ENCODE assay signal across 9 cellular contexts in the genomic region with DNA sequence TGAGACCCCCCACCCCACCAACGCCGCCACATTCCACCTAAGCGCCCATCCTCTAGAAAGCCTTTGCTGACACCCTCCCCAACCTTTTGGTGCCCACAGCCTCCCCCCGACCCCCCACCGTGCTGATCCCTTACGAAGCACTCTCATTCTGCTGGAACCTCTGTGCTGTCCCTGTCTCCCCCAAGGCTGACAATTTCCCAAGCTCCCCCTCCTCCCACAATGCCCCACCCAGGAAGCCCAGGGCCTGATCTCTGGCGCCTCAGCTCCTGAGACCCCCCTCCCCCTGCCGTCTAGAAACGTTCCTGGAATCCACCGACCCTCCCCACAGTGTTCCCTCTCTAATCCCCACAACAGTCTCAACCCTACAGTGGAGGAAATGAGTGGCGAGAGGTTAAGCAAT. TPM values are rescaled to one million over a fixed set of nuclear protein-coding genes. Genes with fewer than 3 reads are reported as not detected.
DNase-seq lines count a peak whose midpoint lies in the region; ATAC-seq and TF ChIP-seq lines count a peak whose summit lies in the region.
"Had no signal": no experiment of that assay in that cellular context is flagged by ENCODE, and none has a peak within 500 bp of the region (broad histone marks: within the 10 kb centered on the region; RNA-seq: fewer than 3 reads in every experiment).

No MANE protein-coding gene starts in this region.

- H3K27me3 Mint-ChIP-seq in T-helper 17 cell: no peaks in the 10 kb centered on the region

- H3K4me1 Mint-ChIP-seq in T-helper 17 cell: peaks cover 8% of the 10 kb centered on the region

- H3K4me1 ChIP-seq in ES-I3 (ENCODE audit: insufficient read depth, low read length): peaks cover 7% of the 10 kb centered on the region; the same call in 1 of the 2 replicates
- H3K4me1 ChIP-seq in right cardiac atrium (ENCODE audit: control insufficient read depth, insufficient read depth, low read length): no peaks in the 10 kb centered on the region
- H3K4me1 ChIP-seq in spleen: peaks cover 4 to 32% (median 20%) of the 10 kb centered on the region in 6 donors

- H3K27me3 ChIP-seq in right cardiac atrium (ENCODE audit: control insufficient read depth, insufficient read depth) (no peaks in the 10 kb centered on the region), spleen (replicated peaks in 1 of 7) (peaks cover 0 to 25% (median 0%) of the 10 kb centered on the region in 7 donors)

- no peaks in the 10 kb centered on the region for H3K36me3 Mint-ChIP-seq in T-helper 17 cell (ENCODE audit: low read depth)

- H3K4me3 ChIP-seq in right cardiac atrium (ENCODE audit: low read length) (no peak overlapping the region), spleen (peak overlapping the region in 4 of 8 donors; percentile 44 to 72 (median 52))

- no peak for DNase-seq in T-helper 17 cell
- peak in 1 of 3 donors; percentile 55 for DNase-seq in right cardiac atrium
- DNase-seq in sciatic nerve (ENCODE audit: low spot score): no peak
- no peak for DNase-seq in dedifferentiated amniotic fluid mesenchymal stem cell (ENCODE audit: extremely low spot score)
- DNase-seq in NCI-H2029 (lab: John Stamatoyannopoulos, UW): no peak
- no peak for DNase-seq in spleen
- DNase-seq: MV-4-11 had no signal

- peak overlapping the region; percentile 43 for H3K27ac Mint-ChIP-seq in T-helper 17 cell

- peak overlapping the region; percentile 28 for H3K27ac ChIP-seq in right cardiac atrium (ENCODE audit: low read length)
- peak overlapping the region in 4 of 8 donors; percentile 17 to 82 (median 62) for H3K27ac ChIP-seq in spleen

- intact Hi-C loops in right cardiac atrium (cut with DNase I): loop anchor here in 1 of 4 donors (5.0 kb wide), 1 partner anchor 47 kb away; no protein-coding TSS in a partner anchor
- intact Hi-C loops in sciatic nerve (cut with DNase I): no loop called here
- intact Hi-C loops in spleen (cut with DNase I; ENCODE audit: low total_unique reads): no loop called here

- H3K4me3 Mint-ChIP-seq in T-helper 17 cell: peak overlapping the region; percentile 80

- no peak for TF ChIP-seq POLR2A in spleen (IDR thresholded peaks at IDR 0.05)

- peak overlapping the region; percentile 83; the same call in 1 of the 2 replicates for H3K9ac ChIP-seq in ES-I3 (ENCODE audit: low read depth, low read length)

- TF ChIP-seq CTCF in spleen (IDR thresholded peaks at IDR 0.05 in 8 of 11, conservative IDR thresholded peaks at IDR 0.05 in 3 of 11): no peak

- ATAC-seq in T-helper 17 cell (no peak), right cardiac atrium (no peak), sciatic nerve (peak; percentile 13), GM18517 (IDR thresholded peaks at IDR 0.05; ENCODE audit: unreplicated experiment) (no peak)

- 34% methylated on average over 11 of the region's 11 CpGs for WGBS in right cardiac atrium
- 42 to 52% (median 48%) methylated on average over 11 of the region's 11 CpGs for WGBS in spleen, 5 donors

- H3K36me3 ChIP-seq in ES-I3 (ENCODE audit: insufficient read depth, low read length) (no peaks in the 10 kb centered on the region), spleen (no peaks in the 10 kb centered on the region)

- H3K9me3 ChIP-seq in ES-I3 (ENCODE audit: control insufficient read depth, insufficient read depth, low read length): 0 out of 2 replicates have a peak, but pooled peaks cover 6% of the 10 kb centered on the region
- no peaks in the 10 kb centered on the region for H3K9me3 ChIP-seq in T-helper 17 cell (ENCODE audit: control insufficient read depth, low read length, poor library complexity, severe bottlenecking)
- H3K9me3 ChIP-seq in right cardiac atrium (ENCODE audit: control insufficient read depth, low read length): no peaks in the 10 kb centered on the region
- H3K9me3 ChIP-seq in spleen: peaks cover 6 to 35% (median 30%) of the 10 kb centered on the region in 8 donors

RNA-seq across cellular contexts. Expression of gene MYL3, which starts 18.4 kb away (rescaled TPM):
- total RNA-seq in T-helper 17 cell (not detected), right cardiac atrium (100 to 1,000 TPM in 3 of 4 donors, 10 to 100 TPM in 1; 42.7 to 442 (median 293) TPM), sciatic nerve (3.3 TPM), spleen (10 to 100 TPM in 2 of 7 donors, 1 to 10 TPM in 5; 1.9 to 16.2 (median 7.3) TPM)
- polyA plus RNA-seq in right cardiac atrium (1,012 TPM), spleen (1 to 10 TPM; 2.6 to 6.7 (median 5.3) TPM)

RNA-seq across cellular contexts. Expression of gene PTH1R, which starts 32.7 kb away (rescaled TPM):
- total RNA-seq in T-helper 17 cell (not detected), right cardiac atrium (10 to 100 TPM in 3 of 4 donors, 1 to 10 TPM in 1; 9.3 to 15.6 (median 12.6) TPM), sciatic nerve (6.6 TPM), spleen (10 to 100 TPM in 6 of 7 donors, 1 to 10 TPM in 1; 5.1 to 38.7 (median 21.9) TPM)
- polyA plus RNA-seq in right cardiac atrium (18.5 TPM), spleen (100 to 1,000 TPM in 1 of 3 donors, 10 to 100 TPM in 2; 61.8 to 190 (median 67.1) TPM)
